Comparison of ENCODE assay signal across 18 cellular contexts in genomic region chr1:243621973-243622372, GRCh38.
DNase-seq lines count a peak whose midpoint lies in the region; ATAC-seq, FAIRE-seq and TF ChIP-seq lines count a peak whose summit lies in the region.
"Had no signal": no experiment of that assay in that cellular context is flagged by ENCODE, and none has a peak within 500 bp of the region (broad histone marks: within the 10 kb centered on the region; RNA-seq: fewer than 3 reads in every experiment).

No MANE protein-coding gene starts in this region.

- peak; percentile 37 for DNase-seq in GM23338 (ENCODE audit: low spot score)
- no peak for DNase-seq in GM12878 (ENCODE audit: low read depth, low spot score)
- no peak for DNase-seq in left lung
- no peak for DNase-seq in stimulated activated CD4-positive, alpha-beta T cell treated with anti-CD3 and anti-CD28 coated beads, Interleukin-4, amount 100 ng/mL, for 1 hour
- DNase-seq in AML-193 (lab: John Stamatoyannopoulos, UW) = no peak
- DNase-seq: DMS153, KG1, MG63, NCI-H1092 treated with DMSO at 0.1 percent for 48 hours, NCI-H1694 treated with DMSO at 0.1 percent for 48 hours, NCI-H446, NCI-H748 treated with DMSO at 0.1 percent for 48 hours, SHP77 had no signal

- H2AFZ ChIP-seq in GM23338 (no peak overlapping the region), GM12878 (ENCODE audit: control insufficient read depth, low read depth, low read length) (no peak overlapping the region)

- intact Hi-C loops in GM12878 (cut with micrococcal nuclease; ENCODE audit: unreplicated experiment) (no loop called here), left lung (cut with DNase I) (no loop called here)

- no peak overlapping the region for H3K27ac ChIP-seq in GM23338 (ENCODE audit: low read depth)
- H3K27ac ChIP-seq in GM12878 (ENCODE audit: control insufficient read depth, insufficient read depth) = no peak overlapping the region
- H3K27ac ChIP-seq in left lung = no peak overlapping the region
- H3K27ac ChIP-seq: C4-2B had no signal

- WGBS in GM12878 (ENCODE audit: insufficient coverage, insufficient replicate concordance, low lambda C conversion rate, missing lambda C conversion rate) = 96% methylated on average over 2 of the region's 2 CpGs

- H3K9me2 ChIP-seq in GM23338 (ENCODE audit: insufficient read depth) = 0 out of 2 replicates have a peak, but pooled peaks cover 13% of the 10 kb centered on the region

- H3K27ac Mint-ChIP-seq in GM23338 = no peak overlapping the region

- H3K9me3 Mint-ChIP-seq in GM23338 = peaks cover 28% of the 10 kb centered on the region

- H3K9me3 ChIP-seq in GM12878 (replicated peaks; ENCODE audit: control insufficient read depth, insufficient read depth, low read length) (peaks cover 12% of the 10 kb centered on the region; the same call in 2 of the 3 replicates), left lung (peaks cover 0 to 16% of the 10 kb centered on the region in 2 donors)

- H3K27me3 ChIP-seq in GM23338 (ENCODE audit: insufficient read depth) (no peaks in the 10 kb centered on the region), GM12878 (replicated peaks in 1 of 2; ENCODE audit: control insufficient read depth in 2 of 2, insufficient read depth in 2 of 2, low read length in 1 of 2) (no peaks in the 10 kb centered on the region), left lung (no peaks in the 10 kb centered on the region)
- H3K27me3 ChIP-seq: MG63 had no signal

- CTCF ChIA-PET in GM12878 (lab: Yijun Ruan, JAX) = no interaction called here

- TF ChIP-seq POLR2A in GM12878 (IDR thresholded peaks at IDR 0.05; ENCODE audit: low read depth, low read length) = no peak

- H3K4me1 ChIP-seq in GM23338 (ENCODE audit: insufficient read depth) (no peaks in the 10 kb centered on the region), GM12878 (ENCODE audit: control insufficient read depth, insufficient read depth, low read length) (no peaks in the 10 kb centered on the region), left lung (no peaks in the 10 kb centered on the region)

- H3K4me3 ChIP-seq in GM23338 (no peak overlapping the region), GM12878 (no peak overlapping the region), left lung (no peak overlapping the region)
- H3K4me3 ChIP-seq: MG63 had no signal

- H3K4me1 Mint-ChIP-seq in GM23338 = peaks cover 2% of the 10 kb centered on the region

- peaks cover 42% of the 10 kb centered on the region for H3K36me3 Mint-ChIP-seq in GM23338 (ENCODE audit: low read depth)

- H3F3A ChIP-seq in GM23338 (replicated peaks; ENCODE audit: low read depth) = no peaks in the 10 kb centered on the region

- peak; percentile 13 for FAIRE-seq in GM12878 (lab: Jason Lieb, UNC)
- FAIRE-seq: GM12892, GM19239 had no signal

- no peak for TF ChIP-seq RAD21 in GM12878 (IDR thresholded peaks at IDR 0.05; ENCODE audit: insufficient read depth, low read depth, low read length)

- H3K27me3 Mint-ChIP-seq in GM23338 (ENCODE audit: insufficient read depth, low read depth, poor library complexity) = peaks cover 2% of the 10 kb centered on the region

- TF ChIP-seq CTCF in GM23338 (conservative IDR thresholded peaks at IDR 0.05; ENCODE audit: low read depth in 2 of 2) (no peak), GM12878 (IDR thresholded peaks at IDR 0.05 in 2 of 3, conservative IDR thresholded peaks at IDR 0.05 in 1 of 3; ENCODE audit: control insufficient read depth in 2 of 3, extremely low read depth in 1 of 3, insufficient read depth in 1 of 3, low read depth in 3 of 3, low read length in 3 of 3) (no peak), left lung (IDR thresholded peaks at IDR 0.05) (no peak)

- H3K9ac ChIP-seq in GM12878 (ENCODE audit: control insufficient read depth, insufficient read depth, low read length) = no peak overlapping the region

- no peaks in the 10 kb centered on the region for H3K79me2 ChIP-seq in GM23338 (replicated peaks; ENCODE audit: insufficient read depth)
- H3K79me2 ChIP-seq in GM12878 (ENCODE audit: control insufficient read depth, insufficient read depth, low read length) = no peaks in the 10 kb centered on the region

- in situ Hi-C loops in GM12878 (cut with MboI) = no loop called here

- RAD21 ChIA-PET in GM12878 (lab: Charles Lee; ENCODE audit: unreplicated experiment) = no interaction called here

- no peak for ATAC-seq in GM23338
- no peak for ATAC-seq in GM12878
- ATAC-seq in left lung = peak; percentile 25
- no peak for ATAC-seq in GM21515 (IDR thresholded peaks at IDR 0.05; ENCODE audit: unreplicated experiment)
- no peak for ATAC-seq in HG03565 (IDR thresholded peaks at IDR 0.05; ENCODE audit: unreplicated experiment)

- SMC1A ChIA-PET in GM12878 (lab: Charles Lee; ENCODE audit: uncharacterized antibody, unreplicated experiment) = no interaction called here

- H3K36me3 ChIP-seq in GM23338 (ENCODE audit: insufficient read depth) (peaks cover 13% of the 10 kb centered on the region; the same call in 1 of the 2 replicates), GM12878 (ENCODE audit: control insufficient read depth in 2 of 2, insufficient read depth in 2 of 2, low read length in 1 of 2) (no peaks in the 10 kb centered on the region), left lung (peaks cover 0 to 8% of the 10 kb centered on the region in 2 donors)
- H3K36me3 ChIP-seq: MG63 had no signal

- no peak overlapping the region for H3K4me3 Mint-ChIP-seq in GM23338

- H3K4me2 ChIP-seq in GM23338 (no peak overlapping the region), GM12878 (ENCODE audit: control insufficient read depth, insufficient read depth) (no peak overlapping the region)

- POLR2A ChIA-PET in GM12878 (lab: Charles Lee) = no interaction called here

- H4K20me1 ChIP-seq in GM23338 (replicated peaks; ENCODE audit: insufficient read depth) = no peaks in the 10 kb centered on the region
- no peaks in the 10 kb centered on the region for H4K20me1 ChIP-seq in GM12878 (ENCODE audit: control insufficient read depth, insufficient read depth)

- no TSS peak for BruUV-seq in GM12878 (replicated peaks; lab: Mats Ljungman, UMichigan)

- TF ChIP-seq EP300 in GM12878 (IDR thresholded peaks at IDR 0.05; ENCODE audit: borderline replicate concordance in 1 of 2, control insufficient read depth in 1 of 2, low read depth in 2 of 2, low read length in 2 of 2) = no peak

TF ChIP-seq in GM23338, 12 proteins besides CTCF, POLR2A, EP300 and RAD21 (continues in another document):
- TF ChIP-seq JUNB (IDR thresholded peaks at IDR 0.05; ENCODE audit: unreplicated experiment) = no peak
- TF ChIP-seq STAT1 (IDR thresholded peaks at IDR 0.05; ENCODE audit: unreplicated experiment) = no peak
- no peak for TF ChIP-seq POLR2AphosphoS5 (IDR thresholded peaks at IDR 0.05; ENCODE audit: low read depth)

TF ChIP-seq in GM12878, 131 proteins besides CTCF, POLR2A, EP300 and RAD21 (continues in another document):
- no peak for TF ChIP-seq PAX8 (IDR thresholded peaks at IDR 0.05)
- TF ChIP-seq, protein P1, sequence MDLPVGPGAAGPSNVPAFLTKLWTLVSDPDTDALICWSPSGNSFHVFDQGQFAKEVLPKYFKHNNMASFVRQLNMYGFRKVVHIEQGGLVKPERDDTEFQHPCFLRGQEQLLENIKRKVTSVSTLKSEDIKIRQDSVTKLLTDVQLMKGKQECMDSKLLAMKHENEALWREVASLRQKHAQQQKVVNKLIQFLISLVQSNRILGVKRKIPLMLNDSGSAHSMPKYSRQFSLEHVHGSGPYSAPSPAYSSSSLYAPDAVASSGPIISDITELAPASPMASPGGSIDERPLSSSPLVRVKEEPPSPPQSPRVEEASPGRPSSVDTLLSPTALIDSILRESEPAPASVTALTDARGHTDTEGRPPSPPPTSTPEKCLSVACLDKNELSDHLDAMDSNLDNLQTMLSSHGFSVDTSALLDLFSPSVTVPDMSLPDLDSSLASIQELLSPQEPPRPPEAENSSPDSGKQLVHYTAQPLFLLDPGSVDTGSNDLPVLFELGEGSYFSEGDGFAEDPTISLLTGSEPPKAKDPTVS (IDR thresholded peaks at IDR 0.05; ENCODE audit: low read depth, low read length) = no peak
- TF ChIP-seq, protein P2, sequence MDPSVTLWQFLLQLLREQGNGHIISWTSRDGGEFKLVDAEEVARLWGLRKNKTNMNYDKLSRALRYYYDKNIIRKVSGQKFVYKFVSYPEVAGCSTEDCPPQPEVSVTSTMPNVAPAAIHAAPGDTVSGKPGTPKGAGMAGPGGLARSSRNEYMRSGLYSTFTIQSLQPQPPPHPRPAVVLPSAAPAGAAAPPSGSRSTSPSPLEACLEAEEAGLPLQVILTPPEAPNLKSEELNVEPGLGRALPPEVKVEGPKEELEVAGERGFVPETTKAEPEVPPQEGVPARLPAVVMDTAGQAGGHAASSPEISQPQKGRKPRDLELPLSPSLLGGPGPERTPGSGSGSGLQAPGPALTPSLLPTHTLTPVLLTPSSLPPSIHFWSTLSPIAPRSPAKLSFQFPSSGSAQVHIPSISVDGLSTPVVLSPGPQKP (IDR thresholded peaks at IDR 0.05; ENCODE audit: low read depth, low read length) = no peak
- TF ChIP-seq RELB (IDR thresholded peaks at IDR 0.05; ENCODE audit: low read depth) = no peak
- TF ChIP-seq NR2C2 (IDR thresholded peaks at IDR 0.05; ENCODE audit: borderline replicate concordance, control insufficient read depth, insufficient read length, low read depth) = no peak
- no peak for TF ChIP-seq NR2F1 (conservative IDR thresholded peaks at IDR 0.05)
